ENCODE assay signal across 1 cellular context in the genomic region with DNA sequence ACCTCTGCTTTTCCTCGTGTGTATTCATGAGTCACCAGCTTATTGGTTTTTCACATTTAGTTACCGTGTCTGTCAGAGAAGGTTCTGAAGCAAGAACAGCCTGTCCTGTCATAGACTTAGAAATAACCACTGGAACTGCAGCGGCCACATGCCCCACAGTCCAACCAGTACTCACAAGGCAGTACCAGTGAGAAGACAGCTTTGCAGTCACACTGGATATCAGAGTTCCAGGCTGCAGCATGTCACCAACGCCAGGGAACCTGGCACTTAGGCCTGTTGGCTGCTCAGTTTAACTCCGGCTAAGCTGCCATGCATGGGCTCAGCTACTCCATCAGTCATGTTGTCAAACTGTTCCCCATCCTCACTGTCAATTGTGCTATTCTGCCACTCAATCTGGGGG.
A peak's percentile ranks its signal among the peaks of the same experiment; 100 is the strongest.
TF ChIP-seq lines count a peak whose summit lies in the region.

No MANE protein-coding gene starts in this region.

TF ChIP-seq in HEK293, 187 proteins besides CTCF, POLR2A, EP300 and RAD21:
- TF ChIP-seq ZNF174 (tag by site-specific recombination; IDR thresholded peaks at IDR 0.05) (no peak), ZNF394 (tag by site-specific recombination; IDR thresholded peaks at IDR 0.05; ENCODE audit: borderline replicate concordance) (peak; percentile 60; the same call in 1 of the 2 replicates)
TF ChIP-seq in HEK293: peak in this region for 1.
